23 cellular contexts compared by ENCODE assay signal in the genomic region with DNA sequence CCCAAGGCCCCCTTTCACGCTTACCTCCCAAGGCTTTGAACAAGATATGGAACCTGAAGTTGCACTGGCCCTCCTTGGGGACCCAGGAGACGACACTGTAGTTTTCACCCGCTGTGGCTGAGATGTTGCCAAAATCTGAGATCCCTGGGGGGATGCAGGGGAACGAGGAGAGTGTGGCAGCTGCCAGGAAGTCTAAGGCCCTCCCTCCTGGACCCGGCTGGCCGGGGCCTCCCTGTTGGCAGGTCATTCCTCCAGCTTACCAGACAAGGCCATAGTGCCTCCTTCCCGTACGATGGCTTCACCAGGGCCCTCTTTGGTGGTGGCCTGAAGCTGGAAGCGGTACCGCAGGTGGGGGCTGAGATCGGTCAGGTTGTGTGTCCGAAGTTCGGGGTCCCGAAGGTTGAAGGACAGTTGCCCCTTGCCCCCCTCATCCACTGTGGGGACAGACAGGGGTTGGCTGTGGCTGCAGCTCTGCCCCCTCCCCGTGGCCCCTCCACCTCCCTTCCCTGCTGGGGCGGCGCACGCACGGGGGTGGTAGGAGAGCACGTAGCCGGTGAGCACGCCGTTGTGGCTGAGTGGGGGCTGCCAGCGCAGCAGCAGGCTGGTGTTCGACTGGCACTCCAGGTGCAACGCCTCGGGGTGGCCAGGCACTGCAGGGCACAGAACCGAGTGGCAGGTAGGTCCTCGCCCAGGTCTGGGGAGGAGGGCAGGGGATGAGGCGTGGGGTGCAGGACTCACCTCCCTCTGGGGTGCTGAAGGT. TPM values are rescaled to one million over a fixed set of nuclear protein-coding genes. Genes with fewer than 3 reads are reported as not detected.
DNase-seq lines count a peak whose midpoint lies in the region; TF ChIP-seq lines count a peak whose summit lies in the region.
"Had no signal": no experiment of that assay in that cellular context is flagged by ENCODE, and none has a peak within 500 bp of the region (broad histone marks: within the 10 kb centered on the region; RNA-seq: fewer than 3 reads in every experiment).

No MANE protein-coding gene starts in this region.

- no peak for TF ChIP-seq CTCF in BE2C (IDR thresholded peaks at IDR 0.05; ENCODE audit: low read depth, low read length)
- no peak for TF ChIP-seq CTCF in GM10248 (IDR thresholded peaks at IDR 0.05; ENCODE audit: control extremely low read depth, extremely low read depth, low read depth, missing control alignments)
- TF ChIP-seq CTCF in WERI-Rb-1 (IDR thresholded peaks at IDR 0.05; ENCODE audit: low read depth, low read length) = no peak

- POLR2A ChIA-PET in GM10248 (lab: Yijun Ruan, JAX) = no interaction called here

- peaks cover 23% of the 10 kb centered on the region for H3K4me1 ChIP-seq in BE2C
- H3K4me1 ChIP-seq: Peyer's patch had no signal

- CTCF ChIA-PET in GM10248 (lab: Yijun Ruan, JAX) = no interaction called here

- H3K4me3 ChIP-seq in BE2C (ENCODE audit: low read depth, low read length) (no peak overlapping the region), WERI-Rb-1 (ENCODE audit: low read depth, low read length) (no peak overlapping the region)
- H3K4me3 ChIP-seq: Peyer's patch, SK-N-MC had no signal

- DNase-seq in BE2C = peak; percentile 34
- DNase-seq in GM10248 (ENCODE audit: extremely low spot score) = peak; percentile 13
- peak; percentile 5 for DNase-seq in WERI-Rb-1
- peak; percentile 52 for DNase-seq in posterior vena cava (ENCODE audit: low spot score)
- DNase-seq in anterior cingulate cortex (lab: John Stamatoyannopoulos, UW) = no peak
- no peak for DNase-seq in NCI-H2196 treated with DMSO at 0.1 percent for 48 hours (lab: John Stamatoyannopoulos, UW; ENCODE audit: unreplicated experiment)
- DNase-seq in activated CD4-positive, alpha-beta T cell treated with anti-CD3 and anti-CD28 coated beads, Interleukin-2, amount 50 U/mL, for 1 hour = no peak
- DNase-seq: Calu3, IMR-90, KG1, MM.1S, NCI-H1417, NCI-H1694, NCI-H2029 treated with DMSO at 0.1 percent for 48 hours, NCI-H2227 treated with DMSO at 0.1 percent for 48 hours, NCI-H526 treated with DMSO at 0.1 percent for 48 hours, Peyer's patch, SIG-M5 had no signal

- H3K9me3 ChIP-seq in BE2C (no peaks in the 10 kb centered on the region), WERI-Rb-1 (ENCODE audit: severe bottlenecking) (peaks cover 4% of the 10 kb centered on the region)
- H3K9me3 ChIP-seq: Peyer's patch had no signal

- H3K36me3 ChIP-seq in BE2C = peaks cover 74% of the 10 kb centered on the region
- H3K36me3 ChIP-seq in WERI-Rb-1 = peaks cover 73% of the 10 kb centered on the region
- H3K36me3 ChIP-seq: Peyer's patch had no signal

- intact Hi-C loops in posterior vena cava (cut with DNase I) = no loop called here

- H3K27me3 ChIP-seq in BE2C (no peaks in the 10 kb centered on the region), WERI-Rb-1 (ENCODE audit: insufficient read depth, low read depth, severe bottlenecking) (peaks cover 28% of the 10 kb centered on the region)
- H3K27me3 ChIP-seq: Peyer's patch had no signal

- no peak overlapping the region for H3K27ac ChIP-seq in WERI-Rb-1
- H3K27ac ChIP-seq: Peyer's patch, SK-N-MC had no signal

RNA-seq across cellular contexts. Expression of a gene that starts 21.2 kb away (rescaled TPM):
- 1,367 TPM for polyA plus RNA-seq in BE2C (2012; ENCODE audit: insufficient read depth, insufficient read length, low read depth)
- 1 to 10 TPM; 3.8 to 4.4 TPM for total RNA-seq in posterior vena cava
- total RNA-seq: OCI-LY7 had no signal

RNA-seq across cellular contexts. Expression of a gene that starts 34.4 kb away (rescaled TPM):
- 127 TPM for polyA plus RNA-seq in BE2C (2012; ENCODE audit: insufficient read depth, insufficient read length, low read depth)
- 10 to 100 TPM; 21.0 to 22.9 TPM for total RNA-seq in posterior vena cava
- total RNA-seq: OCI-LY7 had no signal

RNA-seq across cellular contexts. Expression of a gene that starts 39.7 kb away (rescaled TPM):
- polyA plus RNA-seq in BE2C (2012; ENCODE audit: insufficient read depth, insufficient read length, low read depth) = 6.0 TPM
- 1 to 10 TPM; 1.4 to 2.0 TPM for total RNA-seq in posterior vena cava
- total RNA-seq: A673, Calu3, H1, IMR-90, NCI-H460 had no signal
- polyA plus RNA-seq: IMR-90 had no signal

Comparison
In these comparisons a context has a peak if more than half of its experiments do, and no peak if none do; other contexts are left out.
1. DNase-seq: peak in BE2C (single experiment), GM10248 (single experiment), WERI-Rb-1 (single experiment) and posterior vena cava (single experiment); none in anterior cingulate cortex (0 of 58), NCI-H2196 treated with DMSO at 0.1 percent for 48 hours (single experiment) and activated CD4-positive, alpha-beta T cell treated with anti-CD3 and anti-CD28 coated beads, Interleukin-2, amount 50 U/mL, for 1 hour (single experiment).